8 cellular contexts compared by ENCODE assay signal in genomic region chr2:27427863-27428212, GRCh38. TPM values are rescaled to one million over a fixed set of nuclear protein-coding genes. Genes with fewer than 3 reads are reported as not detected.
A peak's percentile ranks its signal among the peaks of the same experiment; 100 is the strongest.
DNase-seq lines count a peak whose midpoint lies in the region; ATAC-seq, FAIRE-seq and TF ChIP-seq lines count a peak whose summit lies in the region.

No MANE protein-coding gene starts in this region.

- peak overlapping the region; percentile 90 to 97; a peak in 3 of 4 replicates for H3K9ac ChIP-seq in K562 (ENCODE audit: insufficient read depth in 1 of 2, low read depth in 2 of 2, low read length in 2 of 2)

- CTCF ChIA-PET in K562 (lab: Yijun Ruan, JAX; ENCODE audit: low intra/inter-chr PET ratio): interaction anchor here (0.8 kb wide), 1 partner anchor 19 kb away, joined by 3 read pairs; no protein-coding TSS in a partner anchor

- H3K27me3 ChIP-seq in heart right ventricle: no peaks in the 10 kb centered on the region
- no peaks in the 10 kb centered on the region for H3K27me3 ChIP-seq in K562 (ENCODE audit: control insufficient read depth in 2 of 2, insufficient read depth in 2 of 2, low read length in 2 of 2)
- H3K27me3 ChIP-seq in aorta (ENCODE audit: control insufficient read depth in 1 of 2, insufficient read depth in 2 of 2, low read length in 1 of 2): no peaks in the 10 kb centered on the region

- no peaks in the 10 kb centered on the region for H4K20me1 ChIP-seq in K562 (replicated peaks; ENCODE audit: control insufficient read depth, insufficient read depth, low read length)

- no TSS peak for BruUV-seq in K562 (replicated peaks; lab: Mats Ljungman, UMichigan)

- no peak for TF ChIP-seq RAD21 in K562 (CRISPR knock-in tag; conservative IDR thresholded peaks at IDR 0.05 in 1 of 2, IDR thresholded peaks at IDR 0.05 in 1 of 2)

- no peak for TF ChIP-seq POLR2A in K562 (conservative IDR thresholded peaks at IDR 0.05)

- 17 to 18% methylated on average over 7 of the region's 7 CpGs for WGBS in heart right ventricle, 2 donors
- WGBS in K562 (ENCODE audit: insufficient coverage, low coverage, missing lambda C conversion rate): 0% methylated on average over 7 of the region's 7 CpGs
- WGBS in mesodermal cell (ENCODE audit: insufficient coverage in 2 of 2), 2 experiments: 54 to 58% methylated on average over 3 of the region's 7 CpGs
- 7 to 8% methylated on average over 7 of the region's 7 CpGs for WGBS in aorta, 2 donors

- no peak for FAIRE-seq in K562 (lab: Jason Lieb, UNC)

- H3K9me3 ChIP-seq in heart right ventricle (no peaks in the 10 kb centered on the region), K562 (replicated peaks; ENCODE audit: control insufficient read depth, insufficient read depth, low read depth, low read length) (no peaks in the 10 kb centered on the region), mesodermal cell (ENCODE audit: control insufficient read depth, low read length) (no peaks in the 10 kb centered on the region), aorta (ENCODE audit: control insufficient read depth, low read length) (no peaks in the 10 kb centered on the region)

- H3K4me3 ChIP-seq in heart right ventricle (peak overlapping the region; percentile 74 to 100 (median 99)), K562 (peak overlapping the region; percentile 96), mesodermal cell (ENCODE audit: extremely low read depth, insufficient read depth, low read length, poor library complexity, severe bottlenecking) (peak overlapping the region; percentile 84), aorta (ENCODE audit: low read length in 2 of 2) (peak overlapping the region; percentile 61 to 79)

- peak overlapping the region; percentile 76 for H3K4me2 ChIP-seq in K562 (ENCODE audit: insufficient read depth, low read length)

- POLR2A ChIA-PET in K562 (lab: Yijun Ruan, JAX): interaction anchor here (0.6 to 5.5 kb wide), 9 partner anchors 11 to 255 kb away, joined by 3 to 58 read pairs (median 4); partner anchors contain the start of genes EIF2B4 and PPM1G

- in situ Hi-C loops in K562 (cut with MboI): no loop called here

- H3K4me1 ChIP-seq in heart right ventricle (peaks cover 10 to 44% (median 36%) of the 10 kb centered on the region in 9 donors), K562 (replicated peaks in 1 of 2; ENCODE audit: control insufficient read depth in 2 of 2, insufficient read depth in 2 of 2, low read length in 2 of 2) (peaks cover 18% of the 10 kb centered on the region in 2 experiments; a peak in 4 of 5 replicates), mesodermal cell (ENCODE audit: control insufficient read depth, insufficient read depth, low read length, poor library complexity, severe bottlenecking) (peaks cover 19% of the 10 kb centered on the region), aorta (ENCODE audit: control insufficient read depth in 1 of 2, insufficient read depth in 2 of 2, low read length in 2 of 2) (peaks cover 0 to 2% of the 10 kb centered on the region in 2 donors)

- H3K27ac ChIP-seq in heart right ventricle: peak overlapping the region; percentile 93 to 100 (median 99)
- H3K27ac ChIP-seq in K562 (ENCODE audit: extremely low read depth, low read depth, low read length): peak overlapping the region; percentile 91
- peak overlapping the region; percentile 93 for H3K27ac ChIP-seq in mesodermal cell (ENCODE audit: low read depth, low read length, severe bottlenecking)
- H3K27ac ChIP-seq in aorta (ENCODE audit: low read depth in 1 of 2, low read length in 2 of 2): peak overlapping the region; percentile 71 to 76

- intact Hi-C loops in heart right ventricle (cut with DNase I) (loop anchor here in 5 of 10 donors (1.0 to 10.0 kb wide), 6 partner anchors 19 to 157 kb away; partner anchors contain the start of genes PPM1G (in 4 of the 5), EIF2B4 (in 1 of the 5), IFT172 (in 1 of the 5) and SNX17 (in 1 of the 5)), left ventricle myocardium superior (cut with micrococcal nuclease) (no loop called here), K562 (cut with micrococcal nuclease) (loop anchor here (5.0 kb wide), 2 partner anchors 59 to 154 kb away; partner anchors contain the start of genes IFT172 and ZNF512), aorta (cut with DNase I) (loop anchor here (1.0 to 5.0 kb wide), 5 partner anchors 19 to 71 kb away; partner anchors contain the start of genes PPM1G (in 2 of the 2), GTF3C2 (in 1 of the 2) and ZNF513 (in 1 of the 2))

- H3K9me1 ChIP-seq in K562 (ENCODE audit: control insufficient read depth, insufficient read depth, low read length): no peaks in the 10 kb centered on the region

- TF ChIP-seq EP300 in K562 (IDR thresholded peaks at IDR 0.05; ENCODE audit: low read length): no peak

- H3K79me2 ChIP-seq in K562 (ENCODE audit: control insufficient read depth, insufficient read depth, low read length): peaks cover 40% of the 10 kb centered on the region

- H3K36me3 ChIP-seq in heart right ventricle (peaks cover 0 to 7% (median 0%) of the 10 kb centered on the region in 9 donors), K562 (ENCODE audit: control insufficient read depth, insufficient read depth, low read length) (peaks cover 12% of the 10 kb centered on the region), mesodermal cell (ENCODE audit: control insufficient read depth, insufficient read depth, low read length) (peaks cover 20% of the 10 kb centered on the region), aorta (ENCODE audit: control insufficient read depth in 1 of 2, insufficient read depth in 2 of 2, low read length in 1 of 2) (no peaks in the 10 kb centered on the region)

- peak overlapping the region; percentile 97 for H2AFZ ChIP-seq in K562 (ENCODE audit: low read depth, low read length)

- ATAC-seq in heart right ventricle (no peak), left ventricle myocardium superior (no peak), K562 (no peak), aorta (ENCODE audit: low FRiP score) (no peak), HG02798 (IDR thresholded peaks at IDR 0.05; ENCODE audit: poor library complexity, unreplicated experiment) (no peak), GM19035 (IDR thresholded peaks at IDR 0.05; ENCODE audit: unreplicated experiment) (no peak), HG02840 (IDR thresholded peaks at IDR 0.05; ENCODE audit: low FRiP score, unreplicated experiment) (no peak)

- no peak for TF ChIP-seq CTCF in heart right ventricle (IDR thresholded peaks at IDR 0.05)
- no peak for TF ChIP-seq CTCF in K562 (IDR thresholded peaks at IDR 0.05 in 2 of 3, conservative IDR thresholded peaks at IDR 0.05 in 1 of 3; ENCODE audit: insufficient read depth in 2 of 3, low read depth in 1 of 3, low read length in 3 of 3)

- DNase-seq in heart right ventricle (no peak), left ventricle myocardium superior (no peak), K562 (ENCODE audit: extremely low read depth in 1 of 4, low spot score in 3 of 4) (no peak), aorta (no peak)

RNA-seq across cellular contexts. Expression of gene NRBP1, which starts 0.6 kb away (rescaled TPM):
- 10 to 100 TPM; 47.6 to 69.7 (median 59.2) TPM for total RNA-seq in heart right ventricle
- polyA plus RNA-seq in heart right ventricle: 10 to 100 TPM; 25.5 to 97.4 TPM
- 53.1 TPM for total RNA-seq in left ventricle myocardium superior
- 136 and 173 TPM in 2 replicates for total RNA-seq in K562 (2011; cell fraction: chromatin; rRNA removed; ENCODE audit: low replicate concordance)
- 69.6 and 80.4 TPM in 2 replicates for total RNA-seq in K562 (2011; cell fraction: nucleolus; rRNA removed)
- 93.0 and 142 TPM in 2 replicates for total RNA-seq in K562 (2011; cell fraction: nucleoplasm; rRNA removed)
- total RNA-seq in K562 (2014; rRNA removed): 22.2 and 28.0 TPM in 2 replicates
- total RNA-seq in K562 (2014; rRNA removed; fragmentation: Illumina TruSeq; extraction: Trizol): 30.7 and 31.8 TPM in 2 replicates
- 40.3 and 41.9 TPM in 2 replicates for total RNA-seq in K562 (2015; rRNA removed; fragmentation: Illumina TruSeq; extraction: Trizol)
- 36.9 and 41.3 TPM in 2 replicates for total RNA-seq in K562 (2021)
- 72.3 and 84.5 TPM in 2 replicates for polyA plus RNA-seq in K562 (2011; rRNA removed)
- 60.8 and 72.5 TPM in 2 replicates for polyA plus RNA-seq in K562 (2011; cell fraction: cytosol; rRNA removed)
- 90.2 and 94.5 TPM in 2 replicates for polyA plus RNA-seq in K562 (2011; cell fraction: nucleus; rRNA removed)
- polyA plus RNA-seq in K562 (2012): 36.8 and 39.6 TPM in 2 replicates
- 50.0 and 50.7 TPM in 2 replicates for polyA plus RNA-seq in K562 (2014; fragmentation: Illumina TruSeq; extraction: Trizol)
- polyA plus RNA-seq in K562 (2014; fragmentation: Nextera tagmentation; extraction: Ambion mirVana): 1 to 10 TPM; 2.9 to 7.8 TPM
- polyA plus RNA-seq in K562 (2014; rRNA removed): 41.4 and 46.2 TPM in 2 replicates
- polyA minus RNA-seq in K562 (2011; rRNA and poly(A)+ RNA removed): 69.7 and 85.6 TPM in 2 replicates
- polyA minus RNA-seq in K562 (2011; cell fraction: cytosol; rRNA and poly(A)+ RNA removed): 34.2 and 45.7 TPM in 2 replicates
- polyA minus RNA-seq in K562 (2011; cell fraction: nucleus; rRNA and poly(A)+ RNA removed): 35.4 and 59.3 TPM in 2 replicates
- polyA plus RNA-seq in mesodermal cell (2013, experiment 1 of 2): 121 TPM
- 107 TPM for polyA plus RNA-seq in mesodermal cell (2013, experiment 2 of 2)
- 10 to 100 TPM; 94.5 to 99.8 TPM for total RNA-seq in aorta
- 10 to 100 TPM; 51.2 to 81.2 TPM for polyA plus RNA-seq in aorta

RNA-seq across cellular contexts. Expression of gene KRTCAP3, which starts 14.3 kb away (rescaled TPM):
- under 1 TPM in 6 of 10 donors, not detected in 4; 0.37 to 0.85 (median 0.57) TPM for total RNA-seq in heart right ventricle
- under 1 TPM; 0.23 to 0.51 TPM for polyA plus RNA-seq in heart right ventricle
- total RNA-seq in left ventricle myocardium superior: not detected
- 8.1 and 14.1 TPM in 2 replicates for total RNA-seq in K562 (2011; cell fraction: chromatin; rRNA removed; ENCODE audit: low replicate concordance)
- total RNA-seq in K562 (2011; cell fraction: nucleolus; rRNA removed): 8.9 and 10.2 TPM in 2 replicates
- 9.0 and 9.2 TPM in 2 replicates for total RNA-seq in K562 (2011; cell fraction: nucleoplasm; rRNA removed)
- total RNA-seq in K562 (2014; rRNA removed): 0.73 and 0.78 TPM in 2 replicates
- 0.55 TPM in 1 of 2 replicates, not detected in the other for total RNA-seq in K562 (2014; rRNA removed; fragmentation: Illumina TruSeq; extraction: Trizol)
- total RNA-seq in K562 (2015; rRNA removed; fragmentation: Illumina TruSeq; extraction: Trizol): 0.72 and 1.0 TPM in 2 replicates
- total RNA-seq in K562 (2021): 1.0 and 1.4 TPM in 2 replicates
- polyA plus RNA-seq in K562 (2011; rRNA removed): 1.3 and 1.8 TPM in 2 replicates
- polyA plus RNA-seq in K562 (2011; cell fraction: cytosol; rRNA removed): 0.74 and 1.7 TPM in 2 replicates
- 13.4 and 19.7 TPM in 2 replicates for polyA plus RNA-seq in K562 (2011; cell fraction: nucleus; rRNA removed)
- polyA plus RNA-seq in K562 (2012): 2.0 and 4.2 TPM in 2 replicates
- polyA plus RNA-seq in K562 (2014; fragmentation: Illumina TruSeq; extraction: Trizol): 0.30 and 0.86 TPM in 2 replicates
- polyA plus RNA-seq in K562 (2014; fragmentation: Nextera tagmentation; extraction: Ambion mirVana): under 1 TPM; 0.24 to 0.27 TPM
- 1.4 and 2.0 TPM in 2 replicates for polyA plus RNA-seq in K562 (2014; rRNA removed)
- polyA minus RNA-seq in K562 (2011; rRNA and poly(A)+ RNA removed): not detected in 2 replicates
- not detected in 2 replicates for polyA minus RNA-seq in K562 (2011; cell fraction: cytosol; rRNA and poly(A)+ RNA removed)
- polyA minus RNA-seq in K562 (2011; cell fraction: nucleus; rRNA and poly(A)+ RNA removed): 1.1 and 2.6 TPM in 2 replicates
- polyA plus RNA-seq in mesodermal cell (2013, experiment 1 of 2): 1.9 TPM
- 2.4 TPM for polyA plus RNA-seq in mesodermal cell (2013, experiment 2 of 2)
- total RNA-seq in aorta: 1 to 10 TPM; 1.8 to 2.4 TPM
- 10 to 100 TPM in 1 of 2 donors, 1 to 10 TPM in 1; 3.9 to 13.9 TPM for polyA plus RNA-seq in aorta

RNA-seq across cellular contexts. Expression of gene PPM1G, which starts 18.4 kb away (rescaled TPM):
- 10 to 100 TPM; 28.4 to 46.1 (median 33.0) TPM for total RNA-seq in heart right ventricle
- polyA plus RNA-seq in heart right ventricle: 10 to 100 TPM; 34.7 to 72.6 TPM
- 38.8 TPM for total RNA-seq in left ventricle myocardium superior
- total RNA-seq in K562 (2011; cell fraction: chromatin; rRNA removed; ENCODE audit: low replicate concordance): 48.4 and 56.6 TPM in 2 replicates
- total RNA-seq in K562 (2011; cell fraction: nucleolus; rRNA removed): 33.4 and 34.7 TPM in 2 replicates
- 40.2 and 54.0 TPM in 2 replicates for total RNA-seq in K562 (2011; cell fraction: nucleoplasm; rRNA removed)
- 164 and 176 TPM in 2 replicates for total RNA-seq in K562 (2014; rRNA removed)
- total RNA-seq in K562 (2014; rRNA removed; fragmentation: Illumina TruSeq; extraction: Trizol): 153 and 155 TPM in 2 replicates
- 183 and 191 TPM in 2 replicates for total RNA-seq in K562 (2015; rRNA removed; fragmentation: Illumina TruSeq; extraction: Trizol)
- 154 and 173 TPM in 2 replicates for total RNA-seq in K562 (2021)
- 77.9 and 86.0 TPM in 2 replicates for polyA plus RNA-seq in K562 (2011; rRNA removed)
- 68.2 and 68.5 TPM in 2 replicates for polyA plus RNA-seq in K562 (2011; cell fraction: cytosol; rRNA removed)
- polyA plus RNA-seq in K562 (2011; cell fraction: nucleus; rRNA removed): 59.6 and 69.6 TPM in 2 replicates
- 132 and 162 TPM in 2 replicates for polyA plus RNA-seq in K562 (2012)
- 221 and 230 TPM in 2 replicates for polyA plus RNA-seq in K562 (2014; fragmentation: Illumina TruSeq; extraction: Trizol)
- polyA plus RNA-seq in K562 (2014; fragmentation: Nextera tagmentation; extraction: Ambion mirVana): 10 to 100 TPM; 61.7 to 88.8 TPM
- 116 and 136 TPM in 2 replicates for polyA plus RNA-seq in K562 (2014; rRNA removed)
- polyA minus RNA-seq in K562 (2011; rRNA and poly(A)+ RNA removed): 168 and 174 TPM in 2 replicates
- 88.1 and 100 TPM in 2 replicates for polyA minus RNA-seq in K562 (2011; cell fraction: cytosol; rRNA and poly(A)+ RNA removed)
- polyA minus RNA-seq in K562 (2011; cell fraction: nucleus; rRNA and poly(A)+ RNA removed): 14.1 and 18.0 TPM in 2 replicates
- 97.8 TPM for polyA plus RNA-seq in mesodermal cell (2013, experiment 1 of 2)
- 96.1 TPM for polyA plus RNA-seq in mesodermal cell (2013, experiment 2 of 2)
- 10 to 100 TPM; 39.5 to 42.7 TPM for total RNA-seq in aorta
- 10 to 100 TPM; 37.3 to 40.7 TPM for polyA plus RNA-seq in aorta

RNA-seq across cellular contexts. Expression of gene ZNF513, which starts 47.3 kb away (rescaled TPM):
- 10 to 100 TPM in 1 of 10 donors, 1 to 10 TPM in 9; 4.5 to 11.5 (median 6.8) TPM for total RNA-seq in heart right ventricle
- 10 to 100 TPM; 12.6 to 15.4 TPM for polyA plus RNA-seq in heart right ventricle
- 6.5 TPM for total RNA-seq in left ventricle myocardium superior
- total RNA-seq in K562 (2011; cell fraction: chromatin; rRNA removed; ENCODE audit: low replicate concordance): 4.9 and 15.7 TPM in 2 replicates
- total RNA-seq in K562 (2011; cell fraction: nucleolus; rRNA removed): 17.0 and 17.3 TPM in 2 replicates
- 7.1 and 8.9 TPM in 2 replicates for total RNA-seq in K562 (2011; cell fraction: nucleoplasm; rRNA removed)
- total RNA-seq in K562 (2014; rRNA removed): 6.7 and 8.0 TPM in 2 replicates
- total RNA-seq in K562 (2014; rRNA removed; fragmentation: Illumina TruSeq; extraction: Trizol): 1.9 and 2.5 TPM in 2 replicates
- total RNA-seq in K562 (2015; rRNA removed; fragmentation: Illumina TruSeq; extraction: Trizol): 7.1 TPM in 2 replicates
- 8.5 and 9.9 TPM in 2 replicates for total RNA-seq in K562 (2021)
- 4.4 and 6.6 TPM in 2 replicates for polyA plus RNA-seq in K562 (2011; rRNA removed)
- 10.0 and 15.4 TPM in 2 replicates for polyA plus RNA-seq in K562 (2011; cell fraction: cytosol; rRNA removed)
- 19.1 and 33.8 TPM in 2 replicates for polyA plus RNA-seq in K562 (2011; cell fraction: nucleus; rRNA removed)
- polyA plus RNA-seq in K562 (2012): 7.6 and 12.8 TPM in 2 replicates
- polyA plus RNA-seq in K562 (2014; fragmentation: Illumina TruSeq; extraction: Trizol): 4.1 and 7.4 TPM in 2 replicates
- under 1 TPM; 0.04 to 0.15 TPM for polyA plus RNA-seq in K562 (2014; fragmentation: Nextera tagmentation; extraction: Ambion mirVana)
- 9.7 and 13.6 TPM in 2 replicates for polyA plus RNA-seq in K562 (2014; rRNA removed)
- polyA minus RNA-seq in K562 (2011; rRNA and poly(A)+ RNA removed): 1.9 and 2.3 TPM in 2 replicates
- 2.7 and 4.6 TPM in 2 replicates for polyA minus RNA-seq in K562 (2011; cell fraction: cytosol; rRNA and poly(A)+ RNA removed)
- polyA minus RNA-seq in K562 (2011; cell fraction: nucleus; rRNA and poly(A)+ RNA removed): 9.6 and 10.2 TPM in 2 replicates
- polyA plus RNA-seq in mesodermal cell (2013, experiment 1 of 2): 18.3 TPM
- polyA plus RNA-seq in mesodermal cell (2013, experiment 2 of 2): 14.9 TPM
- 10 to 100 TPM; 15.3 to 18.7 TPM for total RNA-seq in aorta
- 10 to 100 TPM in 1 of 2 donors, 1 to 10 TPM in 1; 5.5 to 32.7 TPM for polyA plus RNA-seq in aorta

RNA-seq across cellular contexts. Expression of gene SNX17, which starts 57.4 kb away (rescaled TPM):
- total RNA-seq in heart right ventricle: 10 to 100 TPM; 54.5 to 82.5 (median 68.8) TPM
- polyA plus RNA-seq in heart right ventricle: 10 to 100 TPM; 32.4 to 79.8 TPM
- total RNA-seq in left ventricle myocardium superior: 61.2 TPM
- total RNA-seq in K562 (2011; cell fraction: chromatin; rRNA removed; ENCODE audit: low replicate concordance): 127 and 249 TPM in 2 replicates
- total RNA-seq in K562 (2011; cell fraction: nucleolus; rRNA removed): 127 and 149 TPM in 2 replicates
- 132 and 134 TPM in 2 replicates for total RNA-seq in K562 (2011; cell fraction: nucleoplasm; rRNA removed)
- 61.7 and 80.4 TPM in 2 replicates for total RNA-seq in K562 (2014; rRNA removed)
- 44.1 and 45.3 TPM in 2 replicates for total RNA-seq in K562 (2014; rRNA removed; fragmentation: Illumina TruSeq; extraction: Trizol)
- 53.2 and 54.6 TPM in 2 replicates for total RNA-seq in K562 (2015; rRNA removed; fragmentation: Illumina TruSeq; extraction: Trizol)
- 72.5 and 75.7 TPM in 2 replicates for total RNA-seq in K562 (2021)
- polyA plus RNA-seq in K562 (2011; rRNA removed): 45.8 and 57.3 TPM in 2 replicates
- 65.9 and 86.7 TPM in 2 replicates for polyA plus RNA-seq in K562 (2011; cell fraction: cytosol; rRNA removed)
- 129 and 142 TPM in 2 replicates for polyA plus RNA-seq in K562 (2011; cell fraction: nucleus; rRNA removed)
- polyA plus RNA-seq in K562 (2012): 64.3 and 80.0 TPM in 2 replicates
- 44.2 and 57.6 TPM in 2 replicates for polyA plus RNA-seq in K562 (2014; fragmentation: Illumina TruSeq; extraction: Trizol)
- polyA plus RNA-seq in K562 (2014; fragmentation: Nextera tagmentation; extraction: Ambion mirVana): 1 to 10 TPM; 3.0 to 7.5 TPM
- 58.7 and 60.2 TPM in 2 replicates for polyA plus RNA-seq in K562 (2014; rRNA removed)
- polyA minus RNA-seq in K562 (2011; rRNA and poly(A)+ RNA removed): 62.0 and 62.2 TPM in 2 replicates
- polyA minus RNA-seq in K562 (2011; cell fraction: cytosol; rRNA and poly(A)+ RNA removed): 33.1 and 37.9 TPM in 2 replicates
- polyA minus RNA-seq in K562 (2011; cell fraction: nucleus; rRNA and poly(A)+ RNA removed): 67.2 and 89.5 TPM in 2 replicates
- 84.5 TPM for polyA plus RNA-seq in mesodermal cell (2013, experiment 1 of 2)
- 76.3 TPM for polyA plus RNA-seq in mesodermal cell (2013, experiment 2 of 2)
- total RNA-seq in aorta: 10 to 100 TPM; 77.8 to 90.5 TPM
- polyA plus RNA-seq in aorta: 10 to 100 TPM; 79.4 to 92.6 TPM
